ENCODE assay signal across 12 cellular contexts in the genomic region with DNA sequence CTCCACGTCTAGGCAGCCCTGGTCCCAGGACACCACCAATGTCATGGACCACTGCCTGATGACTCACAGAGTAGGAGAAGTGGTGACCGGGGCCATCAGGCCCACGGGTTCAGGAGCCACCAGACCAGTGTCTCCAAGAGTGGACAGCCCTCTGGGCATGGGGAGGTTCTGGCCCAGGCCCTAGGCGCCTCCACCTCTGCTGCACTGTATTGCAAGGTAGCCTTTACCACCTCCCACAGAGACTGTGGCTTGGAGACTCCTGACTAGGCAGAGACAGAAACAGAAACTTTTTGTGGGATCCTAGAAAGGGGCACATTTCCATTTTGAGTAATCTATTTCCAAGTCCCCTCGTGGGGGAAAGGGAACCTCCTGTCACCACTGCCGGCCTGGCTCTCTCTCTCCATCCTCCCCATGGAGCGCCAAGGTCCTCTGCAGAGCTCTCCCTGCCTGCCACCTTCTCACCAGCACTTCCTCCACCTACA. TPM values are rescaled to one million over a fixed set of nuclear protein-coding genes. Genes with fewer than 3 reads are reported as not detected.
A peak's percentile ranks its signal among the peaks of the same experiment; 100 is the strongest.
DNase-seq lines count a peak whose midpoint lies in the region; ATAC-seq and TF ChIP-seq lines count a peak whose summit lies in the region.
"Had no signal": no experiment of that assay in that cellular context is flagged by ENCODE, and none has a peak within 500 bp of the region (broad histone marks: within the 10 kb centered on the region; RNA-seq: fewer than 3 reads in every experiment).

No MANE protein-coding gene starts in this region.

- ATAC-seq in stimulated activated naive B cell treated with anti-CD40 and anti-IgM and Interleukin-4, amounts not matched to agents 10 μg/mL and 1 μg/mL and 100 μg/mL, for 72 hours (replicated peaks), result peak; percentile 13 to 31
- no peak for ATAC-seq in HG03460 (IDR thresholded peaks at IDR 0.05; ENCODE audit: unreplicated experiment)

- H3K4me1 Mint-ChIP-seq in activated T-cell treated with anti-CD3 and anti-CD28 coated beads, Interleukin-2, amount 50 U/mL, for 24 hours (ENCODE audit: low read depth), result peaks cover 58% of the 10 kb centered on the region
- H3K4me1 Mint-ChIP-seq in stimulated activated naive B cell treated with anti-CD40 and anti-IgM and Interleukin-4, amounts not matched to agents 10 μg/mL and 1 μg/mL and 100 μg/mL, for 72 hours, result peaks cover 28 to 54% of the 10 kb centered on the region in 2 donors

- H3K9me3 Mint-ChIP-seq in activated T-cell treated with anti-CD3 and anti-CD28 coated beads, Interleukin-2, amount 50 U/mL, for 24 hours, result peaks cover 8% of the 10 kb centered on the region
- peaks cover 5 to 6% of the 10 kb centered on the region in 2 donors for H3K9me3 Mint-ChIP-seq in stimulated activated naive B cell treated with anti-CD40 and anti-IgM and Interleukin-4, amounts not matched to agents 10 μg/mL and 1 μg/mL and 100 μg/mL, for 72 hours

- intact Hi-C loops in dorsolateral prefrontal cortex (cut with DNase I), result loop anchor here (5.0 to 10.0 kb wide), 2 partner anchors 77 to 539 kb away; a partner anchor contains a TSS

- TF ChIP-seq CTCF in dorsolateral prefrontal cortex (IDR thresholded peaks at IDR 0.05 in 54 of 56, conservative IDR thresholded peaks at IDR 0.05 in 2 of 56; ENCODE audit: low read depth in 1 of 56, partially characterized antibody in 56 of 56) (no peak), GM13977 (IDR thresholded peaks at IDR 0.05; ENCODE audit: extremely low read depth, insufficient read depth, missing control alignments) (no peak)

- peak overlapping the region; percentile 88 for H3K27ac Mint-ChIP-seq in activated T-cell treated with anti-CD3 and anti-CD28 coated beads, Interleukin-2, amount 50 U/mL, for 24 hours
- H3K27ac Mint-ChIP-seq in stimulated activated naive B cell treated with anti-CD40 and anti-IgM and Interleukin-4, amounts not matched to agents 10 μg/mL and 1 μg/mL and 100 μg/mL, for 72 hours, result peak overlapping the region; percentile 59

- H3K36me3 Mint-ChIP-seq in activated T-cell treated with anti-CD3 and anti-CD28 coated beads, Interleukin-2, amount 50 U/mL, for 24 hours (ENCODE audit: low read depth), result peaks cover 53% of the 10 kb centered on the region
- H3K36me3 Mint-ChIP-seq in stimulated activated naive B cell treated with anti-CD40 and anti-IgM and Interleukin-4, amounts not matched to agents 10 μg/mL and 1 μg/mL and 100 μg/mL, for 72 hours, result peaks cover 28 to 37% of the 10 kb centered on the region in 2 donors

- peak overlapping the region in 11 of 59 donors; percentile 5 to 93 (median 77) for H3K4me3 ChIP-seq in dorsolateral prefrontal cortex
- H3K4me3 ChIP-seq: uterus had no signal

- in situ Hi-C loops in GM13977 (cut with MboI; ENCODE audit: low pct_unique_long_range_greater_than_20kb, low sequenced_read_pairs, unreplicated experiment), result no loop called here

- H3K27me3 Mint-ChIP-seq in activated T-cell treated with anti-CD3 and anti-CD28 coated beads, Interleukin-2, amount 50 U/mL, for 24 hours, result no peaks in the 10 kb centered on the region
- no peaks in the 10 kb centered on the region for H3K27me3 Mint-ChIP-seq in stimulated activated naive B cell treated with anti-CD40 and anti-IgM and Interleukin-4, amounts not matched to agents 10 μg/mL and 1 μg/mL and 100 μg/mL, for 72 hours

- DNase-seq in activated T-cell treated with anti-CD3 and anti-CD28 coated beads, Interleukin-2, amount 50 U/mL, for 24 hours, result peak; percentile 60
- no peak for DNase-seq in activated T-cell treated with anti-CD3 and anti-CD28 coated beads, Interleukin-2, amount 50 U/mL, for 1 hour
- peak; percentile 50 to 59 for DNase-seq in activated CD4-positive, alpha-beta T cell treated with anti-CD3 and anti-CD28 coated beads, Interleukin-2, amount 50 U/mL, for 48 hours
- no peak for DNase-seq in dorsolateral prefrontal cortex
- no peak for DNase-seq in stimulated activated naive B cell treated with anti-CD40 and anti-IgM and Interleukin-4, amounts not matched to agents 10 μg/mL and 1 μg/mL and 100 μg/mL, for 72 hours
- no peak for DNase-seq in activated gamma-delta T cell treated with Interleukin-2 at 50 U/mL for 16 hours
- no peak for DNase-seq in GM13977 (ENCODE audit: low spot score)
- DNase-seq: midbrain, NCI-H748 treated with DMSO at 0.1 percent for 48 hours, SHP77 treated with DMSO at 0.1 percent for 48 hours, uterus had no signal

- no peaks in the 10 kb centered on the region for H3K27me3 ChIP-seq in dorsolateral prefrontal cortex
- H3K27me3 ChIP-seq: uterus had no signal

- H3K4me3 Mint-ChIP-seq in activated T-cell treated with anti-CD3 and anti-CD28 coated beads, Interleukin-2, amount 50 U/mL, for 24 hours, result peak overlapping the region; percentile 58
- H3K4me3 Mint-ChIP-seq in stimulated activated naive B cell treated with anti-CD40 and anti-IgM and Interleukin-4, amounts not matched to agents 10 μg/mL and 1 μg/mL and 100 μg/mL, for 72 hours, result peak overlapping the region; percentile 0 to 38

- H3K27ac ChIP-seq in dorsolateral prefrontal cortex, result peak overlapping the region in 49 of 59 donors; percentile 1 to 99 (median 95)

RNA-seq across cellular contexts. Expression of a gene that starts 2.9 kb away (rescaled TPM):
- total RNA-seq in dorsolateral prefrontal cortex, result 100 to 1,000 TPM; 100 to 237 (median 186) TPM

RNA-seq across cellular contexts. Expression of a gene that starts 20.5 kb away (rescaled TPM):
- 1 to 10 TPM in 59 of 120 experiments, under 1 TPM in 61; 0.30 to 2.0 (median 1.00) TPM for total RNA-seq in dorsolateral prefrontal cortex

RNA-seq across cellular contexts. Expression of a gene that starts 59.5 kb away (rescaled TPM):
- total RNA-seq in dorsolateral prefrontal cortex, result 100 to 1,000 TPM in 32 of 120 experiments, 10 to 100 TPM in 88; 41.9 to 120 (median 90.5) TPM

Comparison
In these comparisons a context has a peak if more than half of its experiments do, and no peak if none do; other contexts are left out.
1. DNase-seq: peak in activated T-cell treated with anti-CD3 and anti-CD28 coated beads, Interleukin-2, amount 50 U/mL, for 24 hours (single experiment) and activated CD4-positive, alpha-beta T cell treated with anti-CD3 and anti-CD28 coated beads, Interleukin-2, amount 50 U/mL, for 48 hours (2 of 2); none in activated T-cell treated with anti-CD3 and anti-CD28 coated beads, Interleukin-2, amount 50 U/mL, for 1 hour (single experiment), dorsolateral prefrontal cortex (0 of 10), stimulated activated naive B cell treated with anti-CD40 and anti-IgM and Interleukin-4, amounts not matched to agents 10 μg/mL and 1 μg/mL and 100 μg/mL, for 72 hours (single experiment), activated gamma-delta T cell treated with Interleukin-2 at 50 U/mL for 16 hours (single experiment) and GM13977 (single experiment).